In the genomic region with DNA sequence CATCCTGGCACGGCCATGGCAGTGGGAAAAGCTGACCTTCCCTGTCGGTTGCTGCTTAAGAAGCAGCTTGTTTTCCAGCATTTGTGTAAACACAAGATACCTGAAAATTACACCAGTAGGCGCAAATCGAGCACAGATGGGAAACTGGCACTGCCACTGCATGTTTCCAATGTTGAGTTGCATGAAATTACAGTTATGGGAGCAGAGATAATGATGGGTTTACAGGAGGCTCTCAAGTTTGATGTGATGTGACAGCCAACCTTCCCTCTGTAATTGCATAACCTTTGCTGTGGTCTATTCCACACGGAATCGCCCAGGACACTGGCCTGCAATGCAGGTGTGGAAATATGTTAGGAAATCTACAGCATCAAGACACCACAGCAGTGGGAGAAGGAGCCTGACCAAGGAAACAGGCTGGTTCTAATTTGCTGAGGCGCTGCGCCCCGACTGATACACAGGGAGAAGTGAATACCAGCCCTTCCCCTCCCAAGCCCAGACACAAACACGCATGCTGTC, we compare ENCODE assay signal across 26 cellular contexts. TPM values are rescaled to one million over a fixed set of nuclear protein-coding genes. Genes with fewer than 3 reads are reported as not detected.
A peak's percentile ranks its signal among the peaks of the same experiment; 100 is the strongest.
DNase-seq lines count a peak whose midpoint lies in the region; ATAC-seq, FAIRE-seq and TF ChIP-seq lines count a peak whose summit lies in the region.
"Had no signal": no experiment of that assay in that cellular context is flagged by ENCODE, and none has a peak within 500 bp of the region (broad histone marks: within the 10 kb centered on the region; RNA-seq: fewer than 3 reads in every experiment).

No MANE protein-coding gene starts in this region.

- H3K36me3 ChIP-seq in HepG2 (replicated peaks in 1 of 2; ENCODE audit: control insufficient read depth in 1 of 2, insufficient read depth in 2 of 2, low read length in 2 of 2) (no peaks in the 10 kb centered on the region), right lobe of liver (peaks cover 0 to 4% (median 2%) of the 10 kb centered on the region in 4 donors), lower lobe of right lung (no peaks in the 10 kb centered on the region)

- no peak overlapping the region for H3K9ac ChIP-seq in HepG2 (ENCODE audit: insufficient read depth, low read depth, low read length)
- H3K9ac ChIP-seq: BLaER1 had no signal

- H3K4me1 ChIP-seq in HepG2 (ENCODE audit: insufficient read depth, low read length) (no peaks in the 10 kb centered on the region), right lobe of liver (no peaks in the 10 kb centered on the region), lower lobe of right lung (no peaks in the 10 kb centered on the region)
- H3K4me1 ChIP-seq: Peyer's patch had no signal

- no peaks in the 10 kb centered on the region for H3K79me2 ChIP-seq in HepG2 (ENCODE audit: insufficient read depth, low read length)

- POLR2A ChIA-PET in HepG2 (lab: Yijun Ruan, JAX), result no interaction called here

- no peak overlapping the region for H3K27ac Mint-ChIP-seq in type B pancreatic cell
- H3K27ac Mint-ChIP-seq: CD4-positive, CD25-positive, alpha-beta regulatory T cell had no signal

- H3K4me3 ChIP-seq in HepG2 (replicated peaks in 1 of 3; ENCODE audit: insufficient read depth in 1 of 3, low read depth in 2 of 3, low read length in 3 of 3), result no peak overlapping the region
- no peak overlapping the region for H3K4me3 ChIP-seq in right lobe of liver
- H3K4me3 ChIP-seq in lower lobe of right lung, result no peak overlapping the region
- H3K4me3 ChIP-seq: BLaER1, Peyer's patch had no signal

- BruUV-seq in HepG2 (replicated peaks; lab: Mats Ljungman, UMichigan), result no TSS peak

- peak; percentile 15; the same call in 2 of the 3 replicates for ATAC-seq in HepG2
- ATAC-seq in right lobe of liver, result no peak
- ATAC-seq in lower lobe of right lung, result no peak
- ATAC-seq in HG03139 (IDR thresholded peaks at IDR 0.05; ENCODE audit: unreplicated experiment), result no peak

- intact Hi-C loops in HepG2 (cut with micrococcal nuclease; ENCODE audit: unreplicated experiment) (no loop called here), right lobe of liver (cut with DNase I) (no loop called here), lower lobe of right lung (cut with DNase I) (no loop called here)

- no peaks in the 10 kb centered on the region for H4K20me1 ChIP-seq in HepG2 (ENCODE audit: insufficient read depth, low read length)
- H4K20me1 ChIP-seq: BLaER1 had no signal

- TF ChIP-seq EP300 in HepG2 (IDR thresholded peaks at IDR 0.05; ENCODE audit: low read depth in 2 of 2, low read length in 2 of 2), result no peak
- no peak for TF ChIP-seq EP300 in HepG2 (CRISPR knock-in tag; IDR thresholded peaks at IDR 0.05; ENCODE audit: borderline replicate concordance)

- in situ Hi-C loops in HepG2 (cut with HindIII; ENCODE audit: extremely low pct_ligation_motif_present, low pct_unique_long_range_greater_than_20kb), result no loop called here

- no peaks in the 10 kb centered on the region for H3K9me3 Mint-ChIP-seq in type B pancreatic cell

- no peak for FAIRE-seq in HepG2 (lab: Jason Lieb, UNC)
- FAIRE-seq: D721Med, H54 had no signal

- CTCF ChIA-PET in HepG2 (lab: Yijun Ruan, JAX; ENCODE audit: low intra/inter-chr PET ratio, low total read pairs), result no interaction called here

- H3K4me1 Mint-ChIP-seq in type B pancreatic cell (ENCODE audit: unreplicated experiment), result peaks cover 10% of the 10 kb centered on the region
- H3K4me1 Mint-ChIP-seq: CD4-positive, CD25-positive, alpha-beta regulatory T cell had no signal

- H3K9me3 ChIP-seq in HepG2 (ENCODE audit: low read length) (no peaks in the 10 kb centered on the region), right lobe of liver (no peaks in the 10 kb centered on the region), lower lobe of right lung (no peaks in the 10 kb centered on the region)
- H3K9me3 ChIP-seq: BLaER1, Peyer's patch had no signal

- no peak for DNase-seq in HepG2 (ENCODE audit: low spot score)
- DNase-seq in right lobe of liver, result no peak
- DNase-seq in NCI-H69 (lab: John Stamatoyannopoulos, UW), result peak; percentile 74
- DNase-seq in fibroblast of peridontal ligament (ENCODE audit: extremely low read depth), result peak; percentile 34
- DNase-seq in lower lobe of right lung, result no peak
- DNase-seq in type B pancreatic cell (ENCODE audit: extremely low spot score, unreplicated experiment), result no peak
- DNase-seq in SKM-1 (lab: John Stamatoyannopoulos, UW; ENCODE audit: unreplicated experiment), result no peak
- DNase-seq: CD4-positive, CD25-positive, alpha-beta regulatory T cell; KBM-7; NCI-H1105; NCI-H2029 treated with DMSO at 0.1 percent for 48 hours; NCI-H345; NCI-H510A treated with DMSO at 0.1 percent for 48 hours; NCI-H82; OCI-M1; Peyer's patch; SHP77 treated with DMSO at 0.1 percent for 48 hours; SW 1271 had no signal

- H2AFZ ChIP-seq in HepG2 (ENCODE audit: low read length), result no peak overlapping the region

- no peak overlapping the region for H3K4me3 Mint-ChIP-seq in type B pancreatic cell
- H3K4me3 Mint-ChIP-seq: CD4-positive, CD25-positive, alpha-beta regulatory T cell had no signal

- TF ChIP-seq POLR2A in HepG2 (IDR thresholded peaks at IDR 0.05; ENCODE audit: insufficient read depth in 1 of 2, low read depth in 2 of 2, low read length in 2 of 2) (no peak), right lobe of liver (IDR thresholded peaks at IDR 0.05) (no peak)

- TF ChIP-seq RAD21 in HepG2 (CRISPR knock-in tag; IDR thresholded peaks at IDR 0.05), result no peak

- 62% methylated on average over 10 of the region's 10 CpGs for WGBS in HepG2 (ENCODE audit: low lambda C conversion rate)
- WGBS in right lobe of liver (ENCODE audit: insufficient coverage, low coverage, low lambda C conversion rate, missing lambda C conversion rate), result 68% methylated on average over 5 of the region's 10 CpGs

- H3K27me3 Mint-ChIP-seq in type B pancreatic cell, result no peaks in the 10 kb centered on the region

- H3K27ac ChIP-seq in HepG2 (ENCODE audit: extremely low read length, insufficient read depth, low read length) (no peak overlapping the region), right lobe of liver (no peak overlapping the region), lower lobe of right lung (no peak overlapping the region)
- H3K27ac ChIP-seq: BLaER1, Peyer's patch had no signal

- peaks cover 2% of the 10 kb centered on the region for H3K36me3 Mint-ChIP-seq in type B pancreatic cell

- H3K27me3 ChIP-seq in HepG2 (ENCODE audit: control insufficient read depth in 1 of 2, insufficient read depth in 2 of 2, low read length in 2 of 2) (no peaks in the 10 kb centered on the region), right lobe of liver (no peaks in the 10 kb centered on the region), lower lobe of right lung (ENCODE audit: low read depth) (no peaks in the 10 kb centered on the region)
- H3K27me3 ChIP-seq: BLaER1, Peyer's patch had no signal

- no peak for TF ChIP-seq CTCF in HepG2 (CRISPR knock-in tag; IDR thresholded peaks at IDR 0.05)
- no peak for TF ChIP-seq CTCF in right lobe of liver (IDR thresholded peaks at IDR 0.05)
- no peak for TF ChIP-seq CTCF in lower lobe of right lung (IDR thresholded peaks at IDR 0.05)
- TF ChIP-seq CTCF in type B pancreatic cell (conservative IDR thresholded peaks at IDR 0.05), result no peak

- H3K4me2 ChIP-seq in HepG2 (ENCODE audit: low read depth, low read length), result no peak overlapping the region
- H3K4me2 ChIP-seq: BLaER1 had no signal

TF ChIP-seq in HepG2, 621 proteins besides CTCF, POLR2A, EP300 and RAD21:
- TF ChIP-seq ZNF747 (CRISPR knock-in tag; IDR thresholded peaks at IDR 0.05; ENCODE audit: borderline replicate concordance), result no peak
- TF ChIP-seq CEBPB (IDR thresholded peaks at IDR 0.05; ENCODE audit: borderline replicate concordance, low read depth, low read length), result 0 out of 2 replicates have a peak, but pooled peaks have one; percentile 17

RNA-seq across cellular contexts. Expression of a gene that starts 17.4 kb away (rescaled TPM):
- not detected in 2 replicates for total RNA-seq in HepG2 (2016; rRNA removed; fragmentation: Illumina TruSeq; extraction: Trizol)
- total RNA-seq in HepG2 (2016; cell fraction: cytosol; rRNA removed; fragmentation: Illumina TruSeq; extraction: Trizol; ENCODE audit: low read depth), result not detected in 2 replicates
- not detected in 2 replicates for total RNA-seq in HepG2 (2016; cell fraction: insoluble cytoplasmic fraction; rRNA removed; fragmentation: Illumina TruSeq; extraction: Trizol)
- total RNA-seq in HepG2 (2016; cell fraction: membrane; rRNA removed; fragmentation: Illumina TruSeq; extraction: Trizol), result not detected in 2 replicates
- not detected in 2 replicates for total RNA-seq in HepG2 (2016; cell fraction: nucleus; rRNA removed; fragmentation: Illumina TruSeq; extraction: Trizol)
- polyA plus RNA-seq in HepG2 (2011; rRNA removed), result not detected in 2 replicates
- polyA plus RNA-seq in HepG2 (2011; cell fraction: cytosol; rRNA removed), result not detected in 2 replicates
- not detected in 2 replicates for polyA plus RNA-seq in HepG2 (2011; cell fraction: nucleus; rRNA removed)
- polyA plus RNA-seq in HepG2 (2012), result not detected in 2 replicates
- not detected in 2 replicates for polyA plus RNA-seq in HepG2 (2016; cell fraction: cytosol; fragmentation: Illumina TruSeq; extraction: Trizol; ENCODE audit: low read depth)
- polyA plus RNA-seq in HepG2 (2016; cell fraction: insoluble cytoplasmic fraction; fragmentation: Illumina TruSeq; extraction: Trizol; ENCODE audit: low read depth), result not detected in 2 replicates
- not detected in 2 replicates for polyA plus RNA-seq in HepG2 (2016; cell fraction: membrane; fragmentation: Illumina TruSeq; extraction: Trizol; ENCODE audit: low read depth)
- polyA plus RNA-seq in HepG2 (2016; cell fraction: nucleus; fragmentation: Illumina TruSeq; extraction: Trizol; ENCODE audit: insufficient read depth, low read depth), result not detected in 2 replicates
- polyA minus RNA-seq in HepG2 (2011; rRNA and poly(A)+ RNA removed; ENCODE audit: low replicate concordance), result not detected in 2 replicates
- not detected in 2 replicates for polyA minus RNA-seq in HepG2 (2011; cell fraction: cytosol; rRNA and poly(A)+ RNA removed)
- polyA minus RNA-seq in HepG2 (2011; cell fraction: nucleus; rRNA and poly(A)+ RNA removed), result not detected in 2 replicates
- total RNA-seq in right lobe of liver, result not detected
- not detected for total RNA-seq in lower lobe of right lung
- not detected in 2 replicates for total RNA-seq in type B pancreatic cell (ENCODE audit: low replicate concordance)
- total RNA-seq: A172; CD4-positive, CD25-positive, alpha-beta regulatory T cell; HT1080; LHCN-M2; MCF 10A; Peyer's patch had no signal
- polyA plus RNA-seq: CD4-positive, CD25-positive, alpha-beta regulatory T cell had no signal

Comparison
In these comparisons a context has a peak if more than half of its experiments do, and no peak if none do; other contexts are left out.
1. DNase-seq: peak in NCI-H69 (single experiment) and fibroblast of peridontal ligament (single experiment); none in HepG2 (single experiment), right lobe of liver (0 of 3), lower lobe of right lung (single experiment), type B pancreatic cell (single experiment) and SKM-1 (single experiment).